ENCODE assay signal across 9 cellular contexts in the genomic region with DNA sequence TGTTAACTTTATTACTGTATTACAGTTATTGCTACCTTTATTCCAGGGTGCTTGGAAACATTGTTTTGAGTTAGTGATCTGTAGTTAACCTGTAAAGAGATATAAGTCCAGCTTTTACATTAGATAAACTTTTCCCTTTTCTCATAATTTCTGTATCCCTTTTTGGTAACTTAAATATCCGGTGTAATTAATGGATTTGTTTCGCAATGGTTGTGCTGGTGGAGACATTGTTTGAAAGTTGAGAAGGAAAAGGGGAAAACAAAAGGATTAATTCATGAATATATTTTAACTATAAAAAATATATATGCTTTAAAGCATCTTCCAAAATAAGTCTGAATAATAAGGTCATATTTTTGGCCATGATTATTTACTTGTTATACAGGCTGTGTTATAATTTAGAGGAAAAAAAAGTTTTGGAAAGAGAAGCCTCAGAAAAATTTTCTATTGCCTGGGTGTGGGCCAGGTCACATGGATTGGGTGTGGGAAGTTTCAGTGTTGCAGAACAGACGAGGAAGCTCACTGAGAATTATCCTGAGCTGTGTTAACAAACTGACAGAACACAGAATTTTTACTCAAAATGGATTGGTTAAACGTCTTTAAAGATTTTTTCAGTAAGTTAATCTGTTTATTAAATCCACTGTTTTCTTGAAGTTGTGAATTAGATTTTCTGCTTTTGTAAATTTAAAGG. TPM values are rescaled to one million over a fixed set of nuclear protein-coding genes. Genes with fewer than 3 reads are reported as not detected.
DNase-seq lines count a peak whose midpoint lies in the region; ATAC-seq and TF ChIP-seq lines count a peak whose summit lies in the region.
"Had no signal": no experiment of that assay in that cellular context is flagged by ENCODE, and none has a peak within 500 bp of the region (broad histone marks: within the 10 kb centered on the region; RNA-seq: fewer than 3 reads in every experiment).

No MANE protein-coding gene starts in this region.

- no peak for DNase-seq in PC-3
- peak; percentile 23 to 42 for DNase-seq in erythroblast (lab: John Stamatoyannopoulos, UW)
- peak; percentile 63 for DNase-seq in mesenchymal stem cell
- DNase-seq in transverse colon, result peak; percentile 75
- no peak for DNase-seq in GM19240 (ENCODE audit: insufficient read length, low spot score)
- no peak for DNase-seq in SKM-1 (lab: John Stamatoyannopoulos, UW; ENCODE audit: unreplicated experiment)
- no peak for DNase-seq in DMS53 (lab: John Stamatoyannopoulos, UW)
- no peak for DNase-seq in 8988T
- DNase-seq: MM.1S had no signal

- no peak overlapping the region for H3K4me3 ChIP-seq in PC-3 (ENCODE audit: low read length)
- peak overlapping the region in 1 of 2 experiments; percentile 67 for H3K4me3 ChIP-seq in mesenchymal stem cell (ENCODE audit: insufficient read depth in 1 of 2, low read depth in 1 of 2, low read length in 2 of 2)
- peak overlapping the region in 2 of 4 donors; percentile 10 to 39 for H3K4me3 ChIP-seq in transverse colon

- WGBS in mesenchymal stem cell, result 75% methylated on average over 2 of the region's 4 CpGs
- WGBS in transverse colon (ENCODE audit: low coverage in 1 of 2), 2 donors, result 18 to 29% methylated on average over 4 of the region's 4 CpGs

- no peaks in the 10 kb centered on the region for H3K27me3 ChIP-seq in PC-3 (ENCODE audit: low read length)
- no peaks in the 10 kb centered on the region for H3K27me3 ChIP-seq in mesenchymal stem cell (ENCODE audit: control insufficient read depth in 1 of 2, insufficient read depth in 1 of 2, low read length in 2 of 2)
- no peaks in the 10 kb centered on the region for H3K27me3 ChIP-seq in transverse colon

- H2AFZ ChIP-seq in PC-3 (ENCODE audit: low read length) (no peak overlapping the region), mesenchymal stem cell (ENCODE audit: low read depth, low read length) (no peak overlapping the region)

- H2BK15ac ChIP-seq in mesenchymal stem cell (ENCODE audit: low read depth, poor library complexity, severe bottlenecking), result no peak overlapping the region

- H3K9me3 ChIP-seq in PC-3 (ENCODE audit: low read length) (no peaks in the 10 kb centered on the region), mesenchymal stem cell (ENCODE audit: control insufficient read depth, low read length) (no peaks in the 10 kb centered on the region), transverse colon (no peaks in the 10 kb centered on the region)

- H3K4ac ChIP-seq in mesenchymal stem cell (ENCODE audit: low read depth in 1 of 2, low read length in 2 of 2), result no peak overlapping the region

- CTCF ChIA-PET in PC-3 (lab: Charles Lee), result no interaction called here

- intact Hi-C loops in PC-3 (cut with micrococcal nuclease) (loop anchor here (5.0 to 10.0 kb wide), 3 partner anchors 38 to 175 kb away; a partner anchor contains a TSS), transverse colon (cut with DNase I; ENCODE audit: low total_unique reads) (no loop called here)

- no peak overlapping the region for H4K91ac ChIP-seq in mesenchymal stem cell (ENCODE audit: low read length)

- no peak overlapping the region for H2BK12ac ChIP-seq in mesenchymal stem cell (ENCODE audit: low read length in 2 of 2)

- H3K4me1 ChIP-seq in PC-3 (ENCODE audit: insufficient read depth, low read length), result peaks cover 16% of the 10 kb centered on the region
- H3K4me1 ChIP-seq in mesenchymal stem cell (ENCODE audit: control insufficient read depth, insufficient read depth, low read depth, low read length), result no peaks in the 10 kb centered on the region
- H3K4me1 ChIP-seq in transverse colon, result peaks cover 12 to 56% (median 28%) of the 10 kb centered on the region in 4 donors

- H2BK5ac ChIP-seq in mesenchymal stem cell (ENCODE audit: low read depth, low read length, poor library complexity, severe bottlenecking), result no peak overlapping the region

- H3K36me3 ChIP-seq in PC-3 (ENCODE audit: low read depth, low read length), result peaks cover 7% of the 10 kb centered on the region
- H3K36me3 ChIP-seq in mesenchymal stem cell (ENCODE audit: control insufficient read depth in 1 of 2, insufficient read depth in 2 of 2, low read depth in 1 of 2, low read length in 2 of 2), result peaks cover 0 to 15% of the 10 kb centered on the region in 2 experiments
- H3K36me3 ChIP-seq in transverse colon, result peaks cover 0 to 15% (median 0%) of the 10 kb centered on the region in 4 donors

- no peak overlapping the region for H4K8ac ChIP-seq in mesenchymal stem cell (ENCODE audit: low read length)

- no peaks in the 10 kb centered on the region for H3F3A ChIP-seq in PC-3 (ENCODE audit: low read length, unreplicated experiment)

- H4K20me1 ChIP-seq in PC-3 (ENCODE audit: low read length), result no peaks in the 10 kb centered on the region

- H3K9me2 ChIP-seq in PC-3 (replicated peaks; ENCODE audit: low read length), result no peaks in the 10 kb centered on the region

- no peak overlapping the region for H3K14ac ChIP-seq in mesenchymal stem cell (ENCODE audit: low read length in 2 of 2)

- H2AK5ac ChIP-seq in mesenchymal stem cell (ENCODE audit: low read length, severe bottlenecking), result no peak overlapping the region

- no peak overlapping the region for H2BK120ac ChIP-seq in mesenchymal stem cell (ENCODE audit: low read depth, low read length)

- H3K79me1 ChIP-seq in mesenchymal stem cell (replicated peaks; ENCODE audit: low read length, poor library complexity, severe bottlenecking), result peaks cover 6% of the 10 kb centered on the region

- H3K27ac ChIP-seq in PC-3 (ENCODE audit: low read length), result peak overlapping the region; percentile 73
- H3K27ac ChIP-seq in mesenchymal stem cell (ENCODE audit: low read length, poor library complexity, severe bottlenecking), result no peak overlapping the region
- H3K27ac ChIP-seq in transverse colon, result peak overlapping the region; percentile 45 to 73 (median 65)

- BruUV-seq in PC-3 (replicated peaks; lab: Mats Ljungman, UMichigan), result no TSS peak

- H3K9ac ChIP-seq in PC-3 (ENCODE audit: low read length) (0 out of 2 replicates have a peak overlapping the region, but pooled peaks have one; percentile 5), mesenchymal stem cell (ENCODE audit: low read length) (peak overlapping the region; percentile 91)

- TF ChIP-seq POLR2A in erythroblast (IDR thresholded peaks at IDR 0.05; ENCODE audit: low read length) (no peak), transverse colon (IDR thresholded peaks at IDR 0.05) (peak; percentile 33)

- H3K4me2 ChIP-seq in PC-3 (ENCODE audit: low read length) (0 out of 2 replicates have a peak overlapping the region, but pooled peaks have one; percentile 35), mesenchymal stem cell (ENCODE audit: low read length, poor library complexity, severe bottlenecking) (no peak overlapping the region)

- no peak for TF ChIP-seq EP300 in transverse colon (IDR thresholded peaks at IDR 0.05; ENCODE audit: low read depth)

- POLR2A ChIA-PET in PC-3 (lab: Charles Lee; ENCODE audit: unreplicated experiment), result no interaction called here

- in situ Hi-C loops in transverse colon (cut with MboI; ENCODE audit: low pct_ligation_motif_present in 1 of 4, low pct_unique_long_range_greater_than_20kb in 1 of 4, low sequenced_read_pairs in 3 of 4), result no loop called here

- TF ChIP-seq CTCF in PC-3 (conservative IDR thresholded peaks at IDR 0.05; ENCODE audit: low read depth, low read length) (no peak), transverse colon (IDR thresholded peaks at IDR 0.05) (no peak)

- ATAC-seq in PC-3, result no peak

- peaks cover 17% of the 10 kb centered on the region for H3K79me2 ChIP-seq in PC-3 (ENCODE audit: low read length)

- H3K18ac ChIP-seq in mesenchymal stem cell (ENCODE audit: low read depth in 1 of 2, low read length in 2 of 2), result no peak overlapping the region

- H3K23ac ChIP-seq in mesenchymal stem cell (ENCODE audit: low read length in 2 of 2), result no peak overlapping the region

RNA-seq across cellular contexts. Expression of a gene that starts 27.7 kb away (rescaled TPM):
- total RNA-seq in PC-3 (2014; rRNA removed) (0.73 and 1.2 TPM in 2 replicates), transverse colon (1 to 10 TPM in 2 of 4 donors, under 1 TPM in 1, not detected in 1; 0.27 to 1.8 (median 1.7) TPM)
- polyA plus RNA-seq in mesenchymal stem cell (2013, experiment 1 of 2), result 2.4 TPM
- 2.5 TPM for polyA plus RNA-seq in mesenchymal stem cell (2013, experiment 2 of 2)

Comparison
In these comparisons a context has a peak if more than half of its experiments do, and no peak if none do; other contexts are left out.
1. DNase-seq: peak in erythroblast (2 of 2), mesenchymal stem cell (single experiment) and transverse colon (single experiment); none in PC-3 (single experiment), GM19240 (single experiment), SKM-1 (single experiment), DMS53 (single experiment) and 8988T (single experiment).